In genomic region chr16:81483064-81483969, GRCh38 we compare ENCODE assay signal across 1 cellular context.
A peak's percentile ranks its signal among the peaks of the same experiment; 100 is the strongest.
TF ChIP-seq lines count a peak whose summit lies in the region.

No MANE protein-coding gene starts in this region.

TF ChIP-seq in K562, 482 proteins besides CTCF, POLR2A, EP300 and RAD21 (continued from another document and continues in another):
- TF ChIP-seq MYC (IDR thresholded peaks at IDR 0.05; ENCODE audit: low read depth, low read length) (no peak), MYC (CRISPR knock-in tag; IDR thresholded peaks at IDR 0.05; ENCODE audit: borderline replicate concordance, low read depth) (no peak), ZNF165 (CRISPR knock-in tag; IDR thresholded peaks at IDR 0.05; ENCODE audit: borderline replicate concordance) (no peak), SFPQ (IDR thresholded peaks at IDR 0.05; ENCODE audit: low read depth, low read length) (no peak), FOXA3 (CRISPR knock-in tag; conservative IDR thresholded peaks at IDR 0.05 in 1 of 2, IDR thresholded peaks at IDR 0.05 in 1 of 2) (no peak), NR2C2 (CRISPR knock-in tag; IDR thresholded peaks at IDR 0.05) (no peak), NR2C2 (tag; IDR thresholded peaks at IDR 0.05) (no peak; the same call in 1 of the 2 replicates), CBX5 (IDR thresholded peaks at IDR 0.05; ENCODE audit: borderline replicate concordance, low read depth) (no peak), CEBPG (CRISPR knock-in tag; IDR thresholded peaks at IDR 0.05) (peak; percentile 33; the same call in 1 of the 2 replicates), CEBPG (tag; conservative IDR thresholded peaks at IDR 0.05 in 1 of 2, IDR thresholded peaks at IDR 0.05 in 1 of 2) (peak; percentile 90 to 93), NONO (IDR thresholded peaks at IDR 0.05; ENCODE audit: low read depth in 2 of 2, low read length in 1 of 2) (no peak), BRD4 (IDR thresholded peaks at IDR 0.05) (no peak), NEUROD1 (IDR thresholded peaks at IDR 0.05; ENCODE audit: borderline replicate concordance, low read depth, low read length, partially characterized antibody) (no peak), STAG1 (CRISPR knock-in tag; IDR thresholded peaks at IDR 0.05; ENCODE audit: borderline replicate concordance) (no peak), ZBTB26 (CRISPR knock-in tag; IDR thresholded peaks at IDR 0.05) (0 out of 2 replicates have a peak, but pooled peaks have one; percentile 5), ARHGAP35 (IDR thresholded peaks at IDR 0.05; ENCODE audit: partially characterized antibody) (no peak), JUND (IDR thresholded peaks at IDR 0.05; ENCODE audit: borderline replicate concordance, low read depth, low read length) (0 out of 2 replicates have a peak, but pooled peaks have one; percentile 21), JUND (tag; IDR thresholded peaks at IDR 0.05; ENCODE audit: borderline replicate concordance, low read depth, low read length) (no peak; the same call in 2 of the 3 replicates), POLR2AphosphoS5 (IDR thresholded peaks at IDR 0.05; ENCODE audit: control insufficient read depth, insufficient read depth, low read depth, low read length) (no peak), E2F3 (CRISPR knock-in tag; IDR thresholded peaks at IDR 0.05) (no peak), TSHZ1 (CRISPR knock-in tag; IDR thresholded peaks at IDR 0.05) (no peak), DIDO1 (tag; IDR thresholded peaks at IDR 0.05; ENCODE audit: low read depth) (no peak), NR4A1 (CRISPR knock-in tag; IDR thresholded peaks at IDR 0.05) (no peak), NR4A1 (tag; IDR thresholded peaks at IDR 0.05) (no peak), ARID1B (IDR thresholded peaks at IDR 0.05) (peak; percentile 76), BCOR (IDR thresholded peaks at IDR 0.05) (peak; percentile 79), ILK (tag; IDR thresholded peaks at IDR 0.05; ENCODE audit: borderline replicate concordance, low read depth) (no peak), TEAD1 (CRISPR knock-in tag; IDR thresholded peaks at IDR 0.05) (peak in 1 of 2 experiments; percentile 55; a peak in 1 of 4 replicates), STAT6 (CRISPR knock-in tag; IDR thresholded peaks at IDR 0.05) (no peak), HDAC1 (IDR thresholded peaks at IDR 0.05) (no peak), ZBTB43 (CRISPR knock-in tag; IDR thresholded peaks at IDR 0.05) (no peak), SP2 (IDR thresholded peaks at IDR 0.05; ENCODE audit: extremely low read depth, low read depth, low read length, poor library complexity, severe bottlenecking) (no peak), EGR1 (conservative IDR thresholded peaks at IDR 0.05) (no peak), ZNF589 (CRISPR knock-in tag; IDR thresholded peaks at IDR 0.05; ENCODE audit: low read depth) (no peak), PTBP1 (IDR thresholded peaks at IDR 0.05; ENCODE audit: low read depth, low read length) (peak; percentile 91), PKNOX1 (IDR thresholded peaks at IDR 0.05) (no peak), MEIS2 (IDR thresholded peaks at IDR 0.05; ENCODE audit: partially characterized antibody) (no peak), ZNF12 (CRISPR knock-in tag; IDR thresholded peaks at IDR 0.05) (no peak), MTA3 (IDR thresholded peaks at IDR 0.05; ENCODE audit: borderline replicate concordance) (no peak), HCFC1 (IDR thresholded peaks at IDR 0.05; ENCODE audit: low read depth, low read length) (no peak), ZNF143 (CRISPR knock-in tag; IDR thresholded peaks at IDR 0.05) (0 out of 2 replicates have a peak, but pooled peaks have one; percentile 28), CHD4 (IDR thresholded peaks at IDR 0.05; ENCODE audit: insufficient read depth, insufficient replicate concordance, low read depth, low read length, poor library complexity, severe bottlenecking) (peak; percentile 89), ZFX (CRISPR knock-in tag; IDR thresholded peaks at IDR 0.05) (no peak), NR3C1 (CRISPR knock-in tag; IDR thresholded peaks at IDR 0.05) (no peak), CEBPZ (IDR thresholded peaks at IDR 0.05; ENCODE audit: borderline replicate concordance, low read depth, low read length) (no peak), ETV6 (IDR thresholded peaks at IDR 0.05; ENCODE audit: borderline replicate concordance in 1 of 2, low read depth in 2 of 2, low read length in 1 of 2) (peak; percentile 76 to 96; a peak in 3 of 4 replicates), ETV6 (CRISPR knock-in tag; IDR thresholded peaks at IDR 0.05; ENCODE audit: borderline replicate concordance) (no peak), RBBP5 (IDR thresholded peaks at IDR 0.05; ENCODE audit: borderline replicate concordance, insufficient read depth, low read length, poor library complexity, severe bottlenecking) (no peak), CREM (IDR thresholded peaks at IDR 0.05; ENCODE audit: low read depth) (0 out of 2 replicates have a peak, but pooled peaks have one; percentile 5), CBFA2T2 (conservative IDR thresholded peaks at IDR 0.05) (0 out of 2 replicates have a peak, but pooled peaks have one; percentile 2), NUFIP1 (IDR thresholded peaks at IDR 0.05; ENCODE audit: partially characterized antibody) (no peak)
